Comparison of ENCODE assay signal across 19 cellular contexts in the genomic region with DNA sequence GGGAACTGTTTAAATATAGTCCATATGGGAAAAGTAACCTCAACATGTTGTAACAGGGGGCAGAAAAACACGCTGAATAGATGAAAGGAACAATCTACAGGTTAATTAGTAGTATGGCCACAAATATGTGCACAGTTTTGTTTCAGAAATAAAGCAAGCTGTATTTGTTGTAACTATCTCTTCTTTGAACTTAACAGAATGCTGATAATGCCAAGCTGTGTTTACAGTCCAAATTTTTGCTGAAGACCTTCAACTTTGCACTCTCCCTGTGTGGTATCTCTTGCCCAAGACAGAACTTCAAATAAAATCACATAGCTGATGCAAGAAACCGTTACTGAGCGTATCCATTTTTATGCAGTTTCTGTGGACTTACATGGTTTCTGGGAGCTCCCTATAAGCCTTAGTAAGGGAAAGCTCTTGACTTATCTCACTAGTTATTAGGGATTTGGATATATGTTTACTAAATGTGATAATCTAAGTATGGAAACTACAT.
DNase-seq lines count a peak whose midpoint lies in the region; ATAC-seq and TF ChIP-seq lines count a peak whose summit lies in the region.
"Had no signal": no experiment of that assay in that cellular context is flagged by ENCODE, and none has a peak within 500 bp of the region (broad histone marks: within the 10 kb centered on the region; RNA-seq: fewer than 3 reads in every experiment).

No MANE protein-coding gene starts in this region.

- H3K9me3 ChIP-seq in SJSA1 (replicated peaks) = no peaks in the 10 kb centered on the region
- H3K9me3 ChIP-seq in mesenchymal stem cell (ENCODE audit: control insufficient read depth, low read length) = no peaks in the 10 kb centered on the region
- no peaks in the 10 kb centered on the region for H3K9me3 ChIP-seq in thyroid gland
- H3K9me3 ChIP-seq in aorta (ENCODE audit: control insufficient read depth, low read length) = no peaks in the 10 kb centered on the region
- H3K9me3 ChIP-seq: SJCRH30 had no signal

- H2BK15ac ChIP-seq in mesenchymal stem cell (ENCODE audit: low read depth, poor library complexity, severe bottlenecking) = no peak overlapping the region

- H3K4me1 ChIP-seq in SJSA1 (replicated peaks) (peaks cover 11% of the 10 kb centered on the region), mesenchymal stem cell (ENCODE audit: control insufficient read depth, insufficient read depth, low read depth, low read length) (no peaks in the 10 kb centered on the region), thyroid gland (no peaks in the 10 kb centered on the region), aorta (ENCODE audit: control insufficient read depth in 1 of 2, insufficient read depth in 2 of 2, low read length in 2 of 2) (peaks cover 2% of the 10 kb centered on the region in 2 donors)
- H3K4me1 ChIP-seq: SJCRH30 had no signal

- H3K4me3 ChIP-seq in SJSA1 = no peak overlapping the region
- H3K4me3 ChIP-seq in mesenchymal stem cell (ENCODE audit: insufficient read depth in 1 of 2, low read depth in 1 of 2, low read length in 2 of 2) = no peak overlapping the region
- no peak overlapping the region for H3K4me3 ChIP-seq in thyroid gland (replicated peaks in 1 of 3)
- no peak overlapping the region for H3K4me3 ChIP-seq in aorta (ENCODE audit: low read length in 2 of 2)
- H3K4me3 ChIP-seq: K562, SJCRH30 had no signal

- WGBS in mesenchymal stem cell = 89% methylated on average over 3 of the region's 3 CpGs
- 94% methylated on average over 3 of the region's 3 CpGs for WGBS in thyroid gland, 2 donors
- WGBS in aorta, 2 donors = 86 to 89% methylated on average over 3 of the region's 3 CpGs

- TF ChIP-seq CTCF in thyroid gland (IDR thresholded peaks at IDR 0.05) = no peak

- no peak for ATAC-seq in aorta (ENCODE audit: low FRiP score)
- ATAC-seq: K562, Panc1 had no signal

- H2BK120ac ChIP-seq in mesenchymal stem cell (ENCODE audit: low read depth, low read length) = no peak overlapping the region

- intact Hi-C loops in thyroid gland (cut with DNase I) = no loop called here
- intact Hi-C loops in aorta (cut with DNase I) = no loop called here

- TF ChIP-seq POLR2A in thyroid gland (IDR thresholded peaks at IDR 0.05) = no peak

- no peak overlapping the region for H4K91ac ChIP-seq in mesenchymal stem cell (ENCODE audit: low read length)

- no peak overlapping the region for H3K4ac ChIP-seq in mesenchymal stem cell (ENCODE audit: low read depth in 1 of 2, low read length in 2 of 2)

- H3K36me3 ChIP-seq in SJSA1 (0 out of 2 replicates have a peak, but pooled peaks cover 3% of the 10 kb centered on the region), mesenchymal stem cell (ENCODE audit: control insufficient read depth in 1 of 2, insufficient read depth in 2 of 2, low read depth in 1 of 2, low read length in 2 of 2) (no peaks in the 10 kb centered on the region), thyroid gland (no peaks in the 10 kb centered on the region), aorta (ENCODE audit: control insufficient read depth in 1 of 2, insufficient read depth in 2 of 2, low read length in 1 of 2) (no peaks in the 10 kb centered on the region)
- H3K36me3 ChIP-seq: SJCRH30 had no signal

- no peak overlapping the region for H2AFZ ChIP-seq in mesenchymal stem cell (ENCODE audit: low read depth, low read length)

- H3K4me2 ChIP-seq in mesenchymal stem cell (ENCODE audit: low read length, poor library complexity, severe bottlenecking) = no peak overlapping the region

- no peak overlapping the region for H3K23ac ChIP-seq in mesenchymal stem cell (ENCODE audit: low read length in 2 of 2)

- no peak overlapping the region for H3K14ac ChIP-seq in mesenchymal stem cell (ENCODE audit: low read length in 2 of 2)

- no peak overlapping the region for H3K18ac ChIP-seq in mesenchymal stem cell (ENCODE audit: low read depth in 1 of 2, low read length in 2 of 2)

- peaks cover 15% of the 10 kb centered on the region for H3K79me1 ChIP-seq in mesenchymal stem cell (replicated peaks; ENCODE audit: low read length, poor library complexity, severe bottlenecking)

- no peak overlapping the region for H3K9ac ChIP-seq in mesenchymal stem cell (ENCODE audit: low read length)

- H2AK5ac ChIP-seq in mesenchymal stem cell (ENCODE audit: low read length, severe bottlenecking) = no peak overlapping the region

- no peak overlapping the region for H2BK5ac ChIP-seq in mesenchymal stem cell (ENCODE audit: low read depth, low read length, poor library complexity, severe bottlenecking)

- no peak overlapping the region for H2BK12ac ChIP-seq in mesenchymal stem cell (ENCODE audit: low read length in 2 of 2)

- H3K27ac ChIP-seq in SJSA1 (peak overlapping the region; percentile 7; the same call in 1 of the 2 replicates), mesenchymal stem cell (ENCODE audit: low read length, poor library complexity, severe bottlenecking) (no peak overlapping the region), thyroid gland (no peak overlapping the region), aorta (ENCODE audit: low read depth in 1 of 2, low read length in 2 of 2) (no peak overlapping the region)
- H3K27ac ChIP-seq: C4-2B, SJCRH30 had no signal

- H3K27me3 ChIP-seq in SJSA1 (replicated peaks) (no peaks in the 10 kb centered on the region), mesenchymal stem cell (ENCODE audit: control insufficient read depth in 1 of 2, insufficient read depth in 1 of 2, low read length in 2 of 2) (no peaks in the 10 kb centered on the region), thyroid gland (no peaks in the 10 kb centered on the region), aorta (ENCODE audit: control insufficient read depth in 1 of 2, insufficient read depth in 2 of 2, low read length in 1 of 2) (no peaks in the 10 kb centered on the region)
- H3K27me3 ChIP-seq: SJCRH30 had no signal

- H4K8ac ChIP-seq in mesenchymal stem cell (ENCODE audit: low read length) = no peak overlapping the region

- peak; percentile 6 for DNase-seq in HuH-7.5 (ENCODE audit: low spot score)
- peak in 1 of 2 experiments; percentile 18 for DNase-seq in SJSA1 (ENCODE audit: low read depth in 1 of 2, low spot score in 2 of 2)
- DNase-seq in fibroblast of peridontal ligament (ENCODE audit: extremely low read depth) = peak; percentile 42
- DNase-seq in mesenchymal stem cell = peak; percentile 11
- no peak for DNase-seq in thyroid gland
- DNase-seq in SW 1271 (lab: John Stamatoyannopoulos, UW) = no peak
- no peak for DNase-seq in 8988T
- no peak for DNase-seq in aorta
- DNase-seq: ACHN, AML-193, H9, NCI-H1436, NCI-H2029, NCI-H345, NCI-H524 treated with DMSO at 0.1 percent for 48 hours, SJCRH30 had no signal

Comparison
In these comparisons a context has a peak if more than half of its experiments do, and no peak if none do; other contexts are left out.
1. DNase-seq: peak in HuH-7.5 (single experiment), fibroblast of peridontal ligament (single experiment) and mesenchymal stem cell (single experiment); none in thyroid gland (0 of 2), SW 1271 (0 of 2), 8988T (single experiment) and aorta (0 of 2).